Comparison of ENCODE assay signal across 7 cellular contexts in the genomic region with DNA sequence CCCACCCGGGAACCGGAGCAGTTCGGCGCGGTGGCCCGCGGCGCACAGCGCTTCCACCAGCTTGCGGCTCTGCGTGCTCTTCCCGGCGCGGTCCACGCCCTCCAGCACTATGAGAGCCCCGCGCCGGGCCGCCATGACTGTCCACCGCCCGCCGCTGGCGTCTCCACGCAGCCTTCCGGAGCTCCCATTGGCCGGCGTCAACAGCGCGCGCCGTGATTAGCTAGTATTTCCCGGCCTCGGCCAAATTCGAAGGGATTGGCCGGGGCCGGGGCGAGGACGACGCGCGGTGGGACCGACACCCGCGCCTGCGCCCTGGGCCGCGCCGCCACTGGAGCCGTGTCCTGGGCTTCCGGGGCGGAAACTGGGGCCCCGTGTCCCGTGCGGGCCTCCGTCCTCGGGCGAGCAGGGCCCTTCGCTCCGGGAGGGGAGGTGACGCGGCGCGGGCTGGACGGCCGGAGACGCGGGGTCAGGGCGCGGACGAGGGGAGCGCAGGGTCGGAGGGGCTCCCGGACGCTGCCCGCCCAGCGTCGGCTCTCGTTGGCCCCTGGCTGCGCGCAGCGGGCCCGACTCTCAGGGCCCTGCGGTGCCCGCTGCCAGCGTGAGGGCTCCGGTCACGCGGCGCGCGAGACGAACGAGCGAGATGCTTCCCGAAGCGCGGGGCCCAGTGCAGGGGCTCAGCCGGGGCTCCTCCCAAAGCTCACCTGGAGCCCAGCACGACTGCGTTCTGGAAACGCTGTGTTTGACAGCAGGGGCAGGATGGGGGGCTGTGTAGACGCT. TPM values are rescaled to one million over a fixed set of nuclear protein-coding genes. Genes with fewer than 3 reads are reported as not detected.
DNase-seq lines count a peak whose midpoint lies in the region; ATAC-seq and TF ChIP-seq lines count a peak whose summit lies in the region.

A gene with protein sequence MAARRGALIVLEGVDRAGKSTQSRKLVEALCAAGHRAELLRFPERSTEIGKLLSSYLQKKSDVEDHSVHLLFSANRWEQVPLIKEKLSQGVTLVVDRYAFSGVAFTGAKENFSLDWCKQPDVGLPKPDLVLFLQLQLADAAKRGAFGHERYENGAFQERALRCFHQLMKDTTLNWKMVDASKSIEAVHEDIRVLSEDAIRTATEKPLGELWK (minus strand): TSS at position 167 of the 777 bp plus-strand sequence. CDS start 32 bp downstream, at position 135.

- H3K9me3 ChIP-seq in hepatocyte (ENCODE audit: low read depth) = no peaks in the 10 kb centered on the region

- no peaks in the 10 kb centered on the region for H3K27me3 ChIP-seq in hepatocyte

- no peaks in the 10 kb centered on the region for H3K9me2 ChIP-seq in hepatocyte (replicated peaks; ENCODE audit: insufficient read depth)

- peak; percentile 96 for ATAC-seq in GM18511 (IDR thresholded peaks at IDR 0.05; ENCODE audit: unreplicated experiment)
- peak; percentile 90 for ATAC-seq in HG03025 (IDR thresholded peaks at IDR 0.05; ENCODE audit: low FRiP score, unreplicated experiment)

- peak within 1 kb of the TSS; percentile 81 for H2AFZ ChIP-seq in hepatocyte

- TF ChIP-seq CTCF in hepatocyte (IDR thresholded peaks at IDR 0.05; ENCODE audit: poor library complexity) (no peak), retinal pigment epithelial cell (conservative IDR thresholded peaks at IDR 0.05; ENCODE audit: low read depth, low read length) (no peak)

- peak within 1 kb of the TSS; percentile 98 for H3K27ac ChIP-seq in hepatocyte

- H3K4me2 ChIP-seq in hepatocyte = peak within 1 kb of the TSS; percentile 94

- H3K4me1 ChIP-seq in hepatocyte (ENCODE audit: insufficient read depth) = peaks cover 7% of the 10 kb centered on the region

- H3K4me3 ChIP-seq in hepatocyte = peak within 1 kb of the TSS; percentile 82
- H3K4me3 ChIP-seq in retinal pigment epithelial cell (ENCODE audit: low read length) = peak within 1 kb of the TSS; percentile 90

- H4K20me1 ChIP-seq in hepatocyte (ENCODE audit: insufficient read depth, poor library complexity, severe bottlenecking) = no peaks in the 10 kb centered on the region

- WGBS in hepatocyte (ENCODE audit: low lambda C conversion rate, missing lambda C conversion rate) = under 1% methylated on average over 60 of the region's 102 CpGs

- H3K36me3 ChIP-seq in hepatocyte (replicated peaks; ENCODE audit: insufficient read depth, low read depth) = no peaks in the 10 kb centered on the region

- H3K79me2 ChIP-seq in hepatocyte = peaks cover 49% of the 10 kb centered on the region

- DNase-seq in NCI-H2081 treated with DMSO at 0.1 percent for 48 hours (lab: John Stamatoyannopoulos, UW) (peak; percentile 84), T1000 (lab: John Stamatoyannopoulos, UW) (peak; percentile 89), astrocyte of the hippocampus (ENCODE audit: low read depth, low spot score) (peak; percentile 99), hepatocyte (ENCODE audit: low spot score) (peak; percentile 98), retinal pigment epithelial cell (ENCODE audit: low read depth) (peak; percentile 77)

RNA-seq across cellular contexts. Expression of the gene that starts here (rescaled TPM):
- total RNA-seq in hepatocyte = 18.9 and 20.7 TPM in 2 replicates
- 52.3 and 55.5 TPM in 2 replicates for polyA plus RNA-seq in hepatocyte

Comparison
In these comparisons a context has a peak if more than half of its experiments do, and no peak if none do; other contexts are left out.
1. Peak in every context shown above with its lines: DNase-seq, ATAC-seq, H3K4me3 ChIP-seq and H3K27ac ChIP-seq.